ENCODE assay signal across 8 cellular contexts in the genomic region with DNA sequence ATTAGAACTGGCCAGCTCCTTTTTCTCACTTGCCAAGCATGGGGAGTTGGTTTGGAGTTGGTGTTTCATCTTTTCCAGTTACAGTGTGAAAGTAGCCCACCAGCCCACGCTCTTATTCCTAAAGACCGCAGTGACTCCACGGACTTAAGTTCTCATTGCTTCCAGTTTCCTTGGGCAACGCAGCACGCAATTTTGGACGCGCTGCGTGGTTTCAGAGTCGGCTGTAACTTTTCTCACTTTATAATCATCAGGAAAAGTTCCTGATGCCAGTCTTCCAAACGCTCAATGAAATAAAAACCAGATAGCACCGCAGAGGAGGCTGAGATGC. TPM values are rescaled to one million over a fixed set of nuclear protein-coding genes. Genes with fewer than 3 reads are reported as not detected.
DNase-seq lines count a peak whose midpoint lies in the region; ATAC-seq and TF ChIP-seq lines count a peak whose summit lies in the region.

No MANE protein-coding gene starts in this region.

- peaks cover 18% of the 10 kb centered on the region for H3K36me3 Mint-ChIP-seq in activated CD8-positive, alpha-beta memory T cell treated with anti-CD3 and anti-CD28 coated beads, Interleukin-2, amount 10 ng/mL, durations not matched to agents 7 days and 5 days
- H3K36me3 Mint-ChIP-seq in activated CD4-positive, alpha-beta memory T cell treated with anti-CD3 and anti-CD28 coated beads, Interleukin-2, amount 10 ng/mL, durations not matched to agents 7 days and 5 days (ENCODE audit: low read depth), result peaks cover 19% of the 10 kb centered on the region

- ATAC-seq in activated CD8-positive, alpha-beta memory T cell treated with anti-CD3 and anti-CD28 coated beads, Interleukin-2, amount 10 ng/mL, durations not matched to agents 7 days and 5 days, result peak; percentile 1
- ATAC-seq in HG03196 (IDR thresholded peaks at IDR 0.05; ENCODE audit: unreplicated experiment) (peak; percentile 3), psoas muscle (peak in 1 of 4 donors; percentile 15)

- H3K27ac ChIP-seq in psoas muscle, result peak overlapping the region; percentile 99

- peaks cover 18% of the 10 kb centered on the region for H3K4me1 Mint-ChIP-seq in activated CD8-positive, alpha-beta memory T cell treated with anti-CD3 and anti-CD28 coated beads, Interleukin-2, amount 10 ng/mL, durations not matched to agents 7 days and 5 days
- peaks cover 17% of the 10 kb centered on the region for H3K4me1 Mint-ChIP-seq in activated CD4-positive, alpha-beta memory T cell treated with anti-CD3 and anti-CD28 coated beads, Interleukin-2, amount 10 ng/mL, durations not matched to agents 7 days and 5 days

- no peak for DNase-seq in activated CD8-positive, alpha-beta memory T cell treated with anti-CD3 and anti-CD28 coated beads, Interleukin-2, amount 10 ng/mL, durations not matched to agents 7 days and 5 days
- DNase-seq in activated CD8-positive, alpha-beta memory T cell treated with anti-CD3 and anti-CD28 coated beads, Interleukin-2, amount 50 U/mL, for 4 hours, result no peak
- no peak for DNase-seq in activated CD4-positive, alpha-beta memory T cell treated with anti-CD3 and anti-CD28 coated beads, Interleukin-2, amount 10 ng/mL, durations not matched to agents 7 days and 5 days
- DNase-seq in germinal center (ENCODE audit: low spot score) (peak; percentile 6), psoas muscle (peak in 1 of 2 donors; percentile 27), NCI-H774 (lab: John Stamatoyannopoulos, UW) (no peak), COR-L47 (lab: John Stamatoyannopoulos, UW) (no peak)

- peak overlapping the region; percentile 92 for H3K4me3 ChIP-seq in psoas muscle

- H3K9me3 ChIP-seq in psoas muscle, result no peaks in the 10 kb centered on the region

- H3K9me3 Mint-ChIP-seq in activated CD8-positive, alpha-beta memory T cell treated with anti-CD3 and anti-CD28 coated beads, Interleukin-2, amount 10 ng/mL, durations not matched to agents 7 days and 5 days (ENCODE audit: low read depth), result no peaks in the 10 kb centered on the region
- H3K9me3 Mint-ChIP-seq in activated CD4-positive, alpha-beta memory T cell treated with anti-CD3 and anti-CD28 coated beads, Interleukin-2, amount 10 ng/mL, durations not matched to agents 7 days and 5 days, result no peaks in the 10 kb centered on the region

- peak overlapping the region; percentile 97 for H3K4me3 Mint-ChIP-seq in activated CD8-positive, alpha-beta memory T cell treated with anti-CD3 and anti-CD28 coated beads, Interleukin-2, amount 10 ng/mL, durations not matched to agents 7 days and 5 days
- peak overlapping the region; percentile 76 for H3K4me3 Mint-ChIP-seq in activated CD4-positive, alpha-beta memory T cell treated with anti-CD3 and anti-CD28 coated beads, Interleukin-2, amount 10 ng/mL, durations not matched to agents 7 days and 5 days

- no peaks in the 10 kb centered on the region for H3K27me3 ChIP-seq in psoas muscle (ENCODE audit: insufficient read depth in 3 of 3, low read length in 2 of 3)

- CTCF ChIA-PET in activated CD8-positive, alpha-beta memory T cell treated with anti-CD3 and anti-CD28 coated beads, Interleukin-2, amount 10 ng/mL, durations not matched to agents 7 days and 5 days (lab: Charles Lee), result interaction anchor here (0.7 to 2.7 kb wide), 3 partner anchors 28 to 177 kb away, joined by 3 to 17 read pairs (median 16); partner anchors contain the start of gene MAP3K5
- CTCF ChIA-PET in activated CD4-positive, alpha-beta memory T cell treated with anti-CD3 and anti-CD28 coated beads, Interleukin-2, amount 10 ng/mL, durations not matched to agents 7 days and 5 days (lab: Charles Lee), result interaction anchor here (0.7 to 2.8 kb wide), 7 partner anchors 10 to 214 kb away, joined by 3 to 19 read pairs (median 3); partner anchors contain the start of gene MAP3K5

- POLR2A ChIA-PET in activated CD4-positive, alpha-beta memory T cell treated with anti-CD3 and anti-CD28 coated beads, Interleukin-2, amount 10 ng/mL, durations not matched to agents 7 days and 5 days (lab: Charles Lee), result interaction anchor here (0.7 to 1.0 kb wide), 3 partner anchors 30 to 532 kb away, joined by 3 to 4 read pairs (median 4); partner anchors contain the start of genes BCLAF1 and MAP3K5

- intact Hi-C loops in psoas muscle (cut with DNase I), result no loop called here

- 0 to 1% (median 0%) methylated on average over 11 of the region's 11 CpGs for WGBS in psoas muscle, 3 donors

- H3K27me3 Mint-ChIP-seq in activated CD8-positive, alpha-beta memory T cell treated with anti-CD3 and anti-CD28 coated beads, Interleukin-2, amount 10 ng/mL, durations not matched to agents 7 days and 5 days, result peaks cover 3% of the 10 kb centered on the region
- H3K27me3 Mint-ChIP-seq in activated CD4-positive, alpha-beta memory T cell treated with anti-CD3 and anti-CD28 coated beads, Interleukin-2, amount 10 ng/mL, durations not matched to agents 7 days and 5 days, result peaks cover 8% of the 10 kb centered on the region

- H3K36me3 ChIP-seq in psoas muscle (ENCODE audit: insufficient read depth in 1 of 2, low read depth in 1 of 2), result peaks cover 0 to 21% of the 10 kb centered on the region in 2 donors

- peaks cover 11% of the 10 kb centered on the region for H3K4me1 ChIP-seq in psoas muscle

- TF ChIP-seq CTCF in psoas muscle (IDR thresholded peaks at IDR 0.05), result no peak

- peak overlapping the region; percentile 98 for H3K27ac Mint-ChIP-seq in activated CD8-positive, alpha-beta memory T cell treated with anti-CD3 and anti-CD28 coated beads, Interleukin-2, amount 10 ng/mL, durations not matched to agents 7 days and 5 days
- H3K27ac Mint-ChIP-seq in activated CD4-positive, alpha-beta memory T cell treated with anti-CD3 and anti-CD28 coated beads, Interleukin-2, amount 10 ng/mL, durations not matched to agents 7 days and 5 days, result peak overlapping the region; percentile 67

RNA-seq across cellular contexts. Expression of gene PEX7, which starts 0.4 kb away (rescaled TPM):
- total RNA-seq in activated CD8-positive, alpha-beta memory T cell treated with anti-CD3 and anti-CD28 coated beads, Interleukin-2, amount 10 ng/mL, durations not matched to agents 7 days and 5 days, result 1 to 10 TPM; 3.5 TPM
- 1 to 10 TPM; 4.5 to 4.8 TPM for total RNA-seq in activated CD4-positive, alpha-beta memory T cell treated with anti-CD3 and anti-CD28 coated beads, Interleukin-2, amount 10 ng/mL, durations not matched to agents 7 days and 5 days
- 1 to 10 TPM; 3.7 to 9.8 (median 5.2) TPM for total RNA-seq in psoas muscle
- polyA plus RNA-seq in psoas muscle, result 1 to 10 TPM; 2.2 to 3.6 (median 2.2) TPM

RNA-seq across cellular contexts. Expression of gene MAP3K5, which starts 29.7 kb away (rescaled TPM):
- 10 to 100 TPM; 18.3 to 21.7 TPM for total RNA-seq in activated CD8-positive, alpha-beta memory T cell treated with anti-CD3 and anti-CD28 coated beads, Interleukin-2, amount 10 ng/mL, durations not matched to agents 7 days and 5 days
- total RNA-seq in activated CD4-positive, alpha-beta memory T cell treated with anti-CD3 and anti-CD28 coated beads, Interleukin-2, amount 10 ng/mL, durations not matched to agents 7 days and 5 days, result 10 to 100 TPM; 25.4 to 25.9 TPM
- total RNA-seq in psoas muscle, result 1 to 10 TPM; 2.2 to 8.3 (median 7.0) TPM
- polyA plus RNA-seq in psoas muscle, result 1 to 10 TPM in 2 of 3 donors, under 1 TPM in 1; 0.91 to 3.8 (median 2.0) TPM
